Comparison of ENCODE assay signal across 8 cellular contexts in genomic region chr2:205885492-205886099, GRCh38.
DNase-seq lines count a peak whose midpoint lies in the region; ATAC-seq and TF ChIP-seq lines count a peak whose summit lies in the region.

No MANE protein-coding gene starts in this region.

- WGBS in prostate gland = 39% methylated on average over 23 of the region's 23 CpGs

- TF ChIP-seq CTCF in prostate gland (IDR thresholded peaks at IDR 0.05) = peak; percentile 61 to 91 (median 89)

- DNase-seq in NCI-H748 (lab: John Stamatoyannopoulos, UW; ENCODE audit: unreplicated experiment) (peak; percentile 35), NCI-H748 treated with DMSO at 0.1 percent for 48 hours (lab: John Stamatoyannopoulos, UW) (no peak), adipocyte (ENCODE audit: low read depth) (peak; percentile 92), left cardiac atrium (peak; percentile 88), prostate gland (ENCODE audit: low spot score) (peak; percentile 78)

- H3K4me1 ChIP-seq in adipocyte (ENCODE audit: control insufficient read depth, insufficient read depth, low read length) = no peaks in the 10 kb centered on the region
- no peaks in the 10 kb centered on the region for H3K4me1 ChIP-seq in prostate gland (replicated peaks)

- H3K9me3 ChIP-seq in adipocyte (ENCODE audit: control insufficient read depth, low read length) (no peaks in the 10 kb centered on the region), prostate gland (no peaks in the 10 kb centered on the region)

- no peak overlapping the region for H3K9ac ChIP-seq in adipocyte (ENCODE audit: low read length)

- intact Hi-C loops in left cardiac atrium (cut with DNase I) = loop anchor here (2.0 kb wide), 2 partner anchors 109 to 119 kb away; no protein-coding TSS in a partner anchor
- intact Hi-C loops in prostate gland (cut with DNase I) = loop anchor here (5.0 kb wide), 1 partner anchor 203 kb away; the partner anchor contains the start of gene NRP2

- H3K27me3 ChIP-seq in adipocyte (replicated peaks; ENCODE audit: control insufficient read depth, insufficient read depth, low read length) = no peaks in the 10 kb centered on the region
- H3K27me3 ChIP-seq in prostate gland (replicated peaks; ENCODE audit: insufficient read depth) = no peaks in the 10 kb centered on the region

- H3K36me3 ChIP-seq in adipocyte (ENCODE audit: control insufficient read depth, insufficient read depth, low read length, severe bottlenecking) = no peaks in the 10 kb centered on the region
- H3K36me3 ChIP-seq in prostate gland = no peaks in the 10 kb centered on the region

- no peak for TF ChIP-seq POLR2A in prostate gland (IDR thresholded peaks at IDR 0.05)

- no peak overlapping the region for H3K27ac ChIP-seq in prostate gland

- H3K4me3 ChIP-seq in adipocyte (ENCODE audit: low read length) (no peak overlapping the region), prostate gland (no peak overlapping the region)

- peak; percentile 61 for ATAC-seq in HG03521 (IDR thresholded peaks at IDR 0.05; ENCODE audit: unreplicated experiment)
- peak; percentile 78 for ATAC-seq in SK-N-SH treated with all-trans-retinoic acid at 6 μM for 48 hours
- ATAC-seq in left cardiac atrium = peak; percentile 89 to 95
- no peak for ATAC-seq in HG03025 (IDR thresholded peaks at IDR 0.05; ENCODE audit: low FRiP score, unreplicated experiment)

TF ChIP-seq in SK-N-SH treated with all-trans-retinoic acid at 6 μM for 48 hours, 23 proteins besides CTCF, POLR2A, EP300 and RAD21:
- TF ChIP-seq ESRRG (CRISPR knock-in tag; IDR thresholded peaks at IDR 0.05) = no peak
- no peak for TF ChIP-seq ARNTL (CRISPR knock-in tag; IDR thresholded peaks at IDR 0.05; ENCODE audit: borderline replicate concordance, low read depth)
- TF ChIP-seq CSDC2 (CRISPR knock-in tag; IDR thresholded peaks at IDR 0.05) = no peak
- TF ChIP-seq OSR1 (CRISPR knock-in tag; IDR thresholded peaks at IDR 0.05) = no peak
- TF ChIP-seq ZNF8 (CRISPR knock-in tag; IDR thresholded peaks at IDR 0.05) = no peak
- TF ChIP-seq ISL1 (CRISPR knock-in tag; IDR thresholded peaks at IDR 0.05) = no peak
- no peak for TF ChIP-seq RARB (CRISPR knock-in tag; IDR thresholded peaks at IDR 0.05)
- TF ChIP-seq TCF4 (CRISPR knock-in tag; IDR thresholded peaks at IDR 0.05; ENCODE audit: borderline replicate concordance) = no peak
- no peak for TF ChIP-seq PATZ1 (CRISPR knock-in tag; IDR thresholded peaks at IDR 0.05; ENCODE audit: borderline replicate concordance)
- no peak for TF ChIP-seq CSRNP3 (CRISPR knock-in tag; IDR thresholded peaks at IDR 0.05)
- TF ChIP-seq CREB5 (CRISPR knock-in tag; IDR thresholded peaks at IDR 0.05; ENCODE audit: low read depth) = no peak
- TF ChIP-seq ZFP30 (CRISPR knock-in tag; IDR thresholded peaks at IDR 0.05) = no peak
- TF ChIP-seq POU6F1 (CRISPR knock-in tag; IDR thresholded peaks at IDR 0.05; ENCODE audit: borderline replicate concordance, low read depth) = no peak
- TF ChIP-seq ZFP3 (CRISPR knock-in tag; IDR thresholded peaks at IDR 0.05) = no peak
- no peak for TF ChIP-seq SNAI2 (CRISPR knock-in tag; IDR thresholded peaks at IDR 0.05)
- no peak for TF ChIP-seq ZNF70 (CRISPR knock-in tag; IDR thresholded peaks at IDR 0.05)
- TF ChIP-seq ZC3H10 (CRISPR knock-in tag; IDR thresholded peaks at IDR 0.05) = no peak
- TF ChIP-seq GLIS3 (CRISPR knock-in tag; IDR thresholded peaks at IDR 0.05) = no peak
- no peak for TF ChIP-seq ZNF565 (CRISPR knock-in tag; conservative IDR thresholded peaks at IDR 0.05; ENCODE audit: low read depth)
